ENCODE assay signal across 9 cellular contexts in the genomic region with DNA sequence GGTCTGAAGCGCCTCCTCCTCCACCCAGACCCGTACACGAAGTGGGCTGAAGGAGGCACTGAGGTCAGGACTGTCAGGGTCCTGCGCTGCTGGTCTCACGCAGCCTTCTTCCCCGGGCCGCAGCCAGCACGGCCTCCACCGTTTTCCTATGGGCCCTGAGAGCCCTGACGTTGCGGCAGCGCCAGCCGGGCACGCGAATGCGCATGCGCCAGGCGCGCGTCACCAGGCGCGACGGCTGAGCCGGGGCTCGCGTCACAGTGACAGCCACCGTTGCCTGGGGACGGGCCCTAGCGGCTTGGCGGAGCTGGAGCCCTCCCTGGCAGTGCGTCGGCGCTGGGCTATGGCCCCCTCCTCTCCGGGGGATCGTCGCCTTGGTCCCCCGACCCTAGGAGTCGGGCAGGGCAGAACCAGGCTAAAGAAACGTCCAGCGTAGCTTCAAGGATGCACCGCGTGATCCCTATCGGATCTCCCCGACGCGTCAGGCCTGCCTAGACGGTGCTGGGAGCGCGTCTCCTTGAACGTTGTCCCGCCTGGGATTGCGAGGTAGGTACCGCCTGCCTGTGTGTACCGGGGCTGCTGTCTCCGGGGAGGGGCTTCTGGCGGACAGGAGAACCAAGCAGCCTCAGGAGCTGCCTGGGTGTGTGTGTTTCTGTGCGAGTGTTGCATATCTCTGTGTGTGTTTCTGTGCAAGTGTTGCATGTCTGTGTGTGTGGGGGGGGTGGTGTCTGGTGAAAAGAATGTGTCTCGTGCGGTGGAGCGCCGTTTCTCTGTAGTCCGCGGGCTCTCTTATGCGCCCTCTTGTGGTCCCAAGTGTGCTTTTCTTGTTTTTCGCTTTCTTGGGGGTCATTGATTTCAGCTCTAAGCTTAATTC. TPM values are rescaled to one million over a fixed set of nuclear protein-coding genes. Genes with fewer than 3 reads are reported as not detected.
DNase-seq lines count a peak whose midpoint lies in the region; ATAC-seq, FAIRE-seq and TF ChIP-seq lines count a peak whose summit lies in the region.
"Had no signal": no experiment of that assay in that cellular context is flagged by ENCODE, and none has a peak within 500 bp of the region (broad histone marks: within the 10 kb centered on the region; RNA-seq: fewer than 3 reads in every experiment).

No MANE protein-coding gene starts in this region.

- ATAC-seq in GM18867 (IDR thresholded peaks at IDR 0.05; ENCODE audit: unreplicated experiment) (peak; percentile 61), SK-N-SH treated with all-trans-retinoic acid at 6 μM for 48 hours (peak; percentile 63), memory B cell (ENCODE audit: low read depth) (peak; percentile 93)

- H3K9me3 Mint-ChIP-seq in memory B cell: peaks cover 24% of the 10 kb centered on the region
- peaks cover 56% of the 10 kb centered on the region for H3K9me3 Mint-ChIP-seq in progenitor cell of endocrine pancreas (ENCODE audit: low read depth)

- peak overlapping the region; percentile 93 for H3K27ac Mint-ChIP-seq in memory B cell
- no peak overlapping the region for H3K27ac Mint-ChIP-seq in progenitor cell of endocrine pancreas

- H3K36me3 ChIP-seq in bronchial epithelial cell (ENCODE audit: control insufficient read depth, insufficient read depth, low read length): no peaks in the 10 kb centered on the region

- DNase-seq in bronchial epithelial cell (ENCODE audit: low read depth): peak; percentile 40
- DNase-seq in memory B cell (ENCODE audit: low spot score in 2 of 2): peak; percentile 60 to 66
- DNase-seq in stromal cell of bone marrow (ENCODE audit: low read depth): peak; percentile 16
- DNase-seq in progenitor cell of endocrine pancreas (ENCODE audit: low spot score, unreplicated experiment): no peak
- DNase-seq in HT-29 (ENCODE audit: low spot score): no peak
- DNase-seq in occipital lobe (lab: John Stamatoyannopoulos, UW): no peak

- no peaks in the 10 kb centered on the region for H3K27me3 ChIP-seq in bronchial epithelial cell (ENCODE audit: control insufficient read depth, insufficient read depth, low read length)

- H3K4me1 Mint-ChIP-seq in memory B cell: peaks cover 7% of the 10 kb centered on the region
- H3K4me1 Mint-ChIP-seq in progenitor cell of endocrine pancreas (ENCODE audit: low read depth): no peaks in the 10 kb centered on the region

- no peaks in the 10 kb centered on the region for H3K27me3 Mint-ChIP-seq in memory B cell
- H3K27me3 Mint-ChIP-seq in progenitor cell of endocrine pancreas: no peaks in the 10 kb centered on the region

- H3K36me3 Mint-ChIP-seq in memory B cell: peaks cover 21% of the 10 kb centered on the region
- peaks cover 41% of the 10 kb centered on the region for H3K36me3 Mint-ChIP-seq in progenitor cell of endocrine pancreas (ENCODE audit: insufficient read depth)

- FAIRE-seq in bronchial epithelial cell (lab: Jason Lieb, UNC): no peak
- FAIRE-seq: colon had no signal

- peak overlapping the region; percentile 82 for H3K4me3 ChIP-seq in bronchial epithelial cell (ENCODE audit: low read depth, low read length)

- TF ChIP-seq CTCF in bronchial epithelial cell (IDR thresholded peaks at IDR 0.05; ENCODE audit: insufficient read depth, low read length, severe bottlenecking) (peak; percentile 71), progenitor cell of endocrine pancreas (IDR thresholded peaks at IDR 0.05; ENCODE audit: unreplicated experiment) (no peak)

- H3K4me3 Mint-ChIP-seq in memory B cell (peak overlapping the region; percentile 92), progenitor cell of endocrine pancreas (ENCODE audit: low read depth) (no peak overlapping the region)

TF ChIP-seq in SK-N-SH treated with all-trans-retinoic acid at 6 μM for 48 hours, 23 proteins besides CTCF, POLR2A, EP300 and RAD21:
- TF ChIP-seq BACH2 (CRISPR knock-in tag; IDR thresholded peaks at IDR 0.05; ENCODE audit: borderline replicate concordance): no peak
- no peak for TF ChIP-seq ARNTL (CRISPR knock-in tag; IDR thresholded peaks at IDR 0.05; ENCODE audit: borderline replicate concordance, low read depth)
- TF ChIP-seq ZC3H10 (CRISPR knock-in tag; IDR thresholded peaks at IDR 0.05): no peak
- TF ChIP-seq GLIS3 (CRISPR knock-in tag; IDR thresholded peaks at IDR 0.05): no peak
- no peak for TF ChIP-seq ZFP30 (CRISPR knock-in tag; IDR thresholded peaks at IDR 0.05)
- TF ChIP-seq, protein P1, sequence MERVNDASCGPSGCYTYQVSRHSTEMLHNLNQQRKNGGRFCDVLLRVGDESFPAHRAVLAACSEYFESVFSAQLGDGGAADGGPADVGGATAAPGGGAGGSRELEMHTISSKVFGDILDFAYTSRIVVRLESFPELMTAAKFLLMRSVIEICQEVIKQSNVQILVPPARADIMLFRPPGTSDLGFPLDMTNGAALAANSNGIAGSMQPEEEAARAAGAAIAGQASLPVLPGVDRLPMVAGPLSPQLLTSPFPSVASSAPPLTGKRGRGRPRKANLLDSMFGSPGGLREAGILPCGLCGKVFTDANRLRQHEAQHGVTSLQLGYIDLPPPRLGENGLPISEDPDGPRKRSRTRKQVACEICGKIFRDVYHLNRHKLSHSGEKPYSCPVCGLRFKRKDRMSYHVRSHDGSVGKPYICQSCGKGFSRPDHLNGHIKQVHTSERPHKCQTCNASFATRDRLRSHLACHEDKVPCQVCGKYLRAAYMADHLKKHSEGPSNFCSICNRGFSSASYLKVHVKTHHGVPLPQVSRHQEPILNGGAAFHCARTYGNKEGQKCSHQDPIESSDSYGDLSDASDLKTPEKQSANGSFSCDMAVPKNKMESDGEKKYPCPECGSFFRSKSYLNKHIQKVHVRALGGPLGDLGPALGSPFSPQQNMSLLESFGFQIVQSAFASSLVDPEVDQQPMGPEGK (CRISPR knock-in tag; IDR thresholded peaks at IDR 0.05; ENCODE audit: borderline replicate concordance): no peak
- TF ChIP-seq ZNF8 (CRISPR knock-in tag; IDR thresholded peaks at IDR 0.05): no peak
- no peak for TF ChIP-seq RARB (CRISPR knock-in tag; IDR thresholded peaks at IDR 0.05)
- TF ChIP-seq ZNF565 (CRISPR knock-in tag; conservative IDR thresholded peaks at IDR 0.05; ENCODE audit: low read depth): no peak
- no peak for TF ChIP-seq CSDC2 (CRISPR knock-in tag; IDR thresholded peaks at IDR 0.05)
- TF ChIP-seq TCF4 (CRISPR knock-in tag; IDR thresholded peaks at IDR 0.05; ENCODE audit: borderline replicate concordance): no peak
- TF ChIP-seq, protein P2, sequence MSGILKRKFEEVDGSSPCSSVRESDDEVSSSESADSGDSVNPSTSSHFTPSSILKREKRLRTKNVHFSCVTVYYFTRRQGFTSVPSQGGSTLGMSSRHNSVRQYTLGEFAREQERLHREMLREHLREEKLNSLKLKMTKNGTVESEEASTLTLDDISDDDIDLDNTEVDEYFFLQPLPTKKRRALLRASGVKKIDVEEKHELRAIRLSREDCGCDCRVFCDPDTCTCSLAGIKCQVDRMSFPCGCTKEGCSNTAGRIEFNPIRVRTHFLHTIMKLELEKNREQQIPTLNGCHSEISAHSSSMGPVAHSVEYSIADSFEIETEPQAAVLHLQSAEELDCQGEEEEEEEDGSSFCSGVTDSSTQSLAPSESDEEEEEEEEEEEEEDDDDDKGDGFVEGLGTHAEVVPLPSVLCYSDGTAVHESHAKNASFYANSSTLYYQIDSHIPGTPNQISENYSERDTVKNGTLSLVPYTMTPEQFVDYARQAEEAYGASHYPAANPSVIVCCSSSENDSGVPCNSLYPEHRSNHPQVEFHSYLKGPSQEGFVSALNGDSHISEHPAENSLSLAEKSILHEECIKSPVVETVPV (CRISPR knock-in tag; IDR thresholded peaks at IDR 0.05): no peak

RNA-seq across cellular contexts. Expression of a gene that starts 43.2 kb away (rescaled TPM):
- 3.9 and 9.0 TPM in 2 replicates for total RNA-seq in bronchial epithelial cell
- total RNA-seq in progenitor cell of endocrine pancreas: 8.5 and 11.2 TPM in 2 replicates
- total RNA-seq in HT-29 (2014; rRNA removed; shearing (Covaris generic)): 0.03 and 0.10 TPM in 2 replicates
- 11.7 TPM for total RNA-seq in occipital lobe

RNA-seq across cellular contexts. Expression of a gene that starts 43.3 kb away (rescaled TPM):
- total RNA-seq in bronchial epithelial cell (under 0.01 and 0.13 TPM in 2 replicates), progenitor cell of endocrine pancreas (0.79 and 0.98 TPM in 2 replicates), occipital lobe (22.0 TPM)
- 0.03 TPM in 1 of 2 replicates, not detected in the other for total RNA-seq in HT-29 (2014; rRNA removed; shearing (Covaris generic))

RNA-seq across cellular contexts. Expression of a gene that starts 44.6 kb away (rescaled TPM):
- total RNA-seq in bronchial epithelial cell (1.8 and 3.6 TPM in 2 replicates), progenitor cell of endocrine pancreas (24.8 and 30.9 TPM in 2 replicates), occipital lobe (51.3 TPM)
- not detected in 2 replicates for total RNA-seq in HT-29 (2014; rRNA removed; shearing (Covaris generic))

Comparison
In these comparisons a context has a peak if more than half of its experiments do, and no peak if none do; other contexts are left out.
1. DNase-seq: peak in bronchial epithelial cell (single experiment), memory B cell (2 of 2) and stromal cell of bone marrow (single experiment); none in progenitor cell of endocrine pancreas (single experiment), HT-29 (single experiment) and occipital lobe (single experiment).
2. RNA of a gene that starts 43.3 kb away (total RNA-seq): 22.0 TPM in occipital lobe (single experiment); 0.79 to 0.98 TPM in progenitor cell of endocrine pancreas, 0.03 TPM in HT-29 and under 0.01 to 0.13 TPM in bronchial epithelial cell; every median in the first group is over 10 times any median in the second.
3. Peak in every context shown above with its lines, with median percentiles within 50 percentile points of each other: ATAC-seq.